Comparison of ENCODE assay signal across 17 cellular contexts in the genomic region with DNA sequence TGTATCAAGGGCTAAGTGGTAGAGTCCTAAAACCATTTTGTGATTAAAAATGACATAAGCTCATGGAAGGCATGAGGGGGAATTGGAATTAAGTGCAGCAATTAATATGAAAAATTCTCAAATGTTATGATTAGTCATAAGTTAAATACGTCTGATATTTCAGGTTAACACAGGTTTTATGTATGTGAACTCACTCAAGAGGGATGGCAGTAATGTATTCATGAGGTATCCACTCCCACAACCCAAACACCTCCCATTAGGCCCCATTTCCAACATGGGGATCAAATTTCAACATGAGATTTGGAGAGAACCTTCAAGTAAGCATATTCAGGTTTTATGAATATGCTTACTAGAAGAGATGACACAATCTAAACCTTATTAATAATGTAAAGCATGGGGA. TPM values are rescaled to one million over a fixed set of nuclear protein-coding genes. Genes with fewer than 3 reads are reported as not detected.
DNase-seq lines count a peak whose midpoint lies in the region; ATAC-seq and TF ChIP-seq lines count a peak whose summit lies in the region.
"Had no signal": no experiment of that assay in that cellular context is flagged by ENCODE, and none has a peak within 500 bp of the region (broad histone marks: within the 10 kb centered on the region; RNA-seq: fewer than 3 reads in every experiment).

No MANE protein-coding gene starts in this region.

- H3K4me3 Mint-ChIP-seq in activated naive CD8-positive, alpha-beta T cell = no peak overlapping the region
- no peak overlapping the region for H3K4me3 Mint-ChIP-seq in activated naive CD8-positive, alpha-beta T cell treated with anti-CD3 and anti-CD28 coated beads, Interleukin-2, amount 50 U/mL, for 24 hours
- no peak overlapping the region for H3K4me3 Mint-ChIP-seq in T-cell

- ATAC-seq in activated naive CD8-positive, alpha-beta T cell treated with anti-CD3 and anti-CD28 coated beads, Interleukin-2, amount 50 U/mL, for 24 hours = no peak
- ATAC-seq in T-cell (replicated peaks in 1 of 4) (no peak), GM19324 (IDR thresholded peaks at IDR 0.05; ENCODE audit: low FRiP score, unreplicated experiment) (no peak), GM21737 (IDR thresholded peaks at IDR 0.05; ENCODE audit: unreplicated experiment) (no peak)
- ATAC-seq: SK-N-SH treated with all-trans-retinoic acid at 6 μM for 48 hours had no signal

- H3K27me3 Mint-ChIP-seq in activated naive CD8-positive, alpha-beta T cell = no peaks in the 10 kb centered on the region
- H3K27me3 Mint-ChIP-seq in activated naive CD8-positive, alpha-beta T cell treated with anti-CD3 and anti-CD28 coated beads, Interleukin-2, amount 50 U/mL, for 24 hours = no peaks in the 10 kb centered on the region
- no peaks in the 10 kb centered on the region for H3K27me3 Mint-ChIP-seq in T-cell

- H3K4me1 Mint-ChIP-seq in activated naive CD8-positive, alpha-beta T cell (ENCODE audit: low read depth) = peaks cover 85% of the 10 kb centered on the region
- H3K4me1 Mint-ChIP-seq in activated naive CD8-positive, alpha-beta T cell treated with anti-CD3 and anti-CD28 coated beads, Interleukin-2, amount 50 U/mL, for 24 hours = peaks cover 72% of the 10 kb centered on the region
- H3K4me1 Mint-ChIP-seq in T-cell = peaks cover 92 to 93% (median 93%) of the 10 kb centered on the region in 3 donors

- peak overlapping the region; percentile 46 for H3K27ac Mint-ChIP-seq in activated naive CD8-positive, alpha-beta T cell
- H3K27ac Mint-ChIP-seq in activated naive CD8-positive, alpha-beta T cell treated with anti-CD3 and anti-CD28 coated beads, Interleukin-2, amount 50 U/mL, for 24 hours = no peak overlapping the region
- peak overlapping the region; percentile 60 to 66 for H3K27ac Mint-ChIP-seq in T-cell

- H3K9me3 Mint-ChIP-seq in activated naive CD8-positive, alpha-beta T cell (ENCODE audit: low read depth) = no peaks in the 10 kb centered on the region
- no peaks in the 10 kb centered on the region for H3K9me3 Mint-ChIP-seq in activated naive CD8-positive, alpha-beta T cell treated with anti-CD3 and anti-CD28 coated beads, Interleukin-2, amount 50 U/mL, for 24 hours
- peaks cover 0 to 6% (median 4%) of the 10 kb centered on the region in 3 donors for H3K9me3 Mint-ChIP-seq in T-cell

- in situ Hi-C loops in HAP-1 (cut with MboI; ENCODE audit: low sequenced_read_pairs) = no loop called here

- POLR2A ChIA-PET in T-cell (lab: Charles Lee) = interaction anchor here in 1 of 2 donors (0.5 to 0.7 kb wide), 2 partner anchors 21 to 120 kb away, joined by 5 to 12 read pairs; no protein-coding TSS in a partner anchor

- TF ChIP-seq CTCF in epithelial cell of esophagus (IDR thresholded peaks at IDR 0.05; ENCODE audit: insufficient read depth, low read depth, low read length, missing control alignments) = no peak

- H3K4me1 ChIP-seq in HAP-1 = 0 out of 2 replicates have a peak, but pooled peaks cover 2% of the 10 kb centered on the region

- no peak for DNase-seq in activated naive CD8-positive, alpha-beta T cell treated with anti-CD3 and anti-CD28 coated beads, Interleukin-2, amount 50 U/mL, for 24 hours
- DNase-seq in T-cell (no peak), epithelial cell of esophagus (ENCODE audit: low read depth) (peak; percentile 65), HAP-1 (ENCODE audit: low spot score in 2 of 2) (no peak), pons (ENCODE audit: low spot score) (no peak)
- DNase-seq: NCI-H1417 treated with DMSO at 0.1 percent for 48 hours, NCI-H187 treated with DMSO at 0.1 percent for 48 hours, NCI-H2227 treated with DMSO at 0.1 percent for 48 hours, NCI-H524, NCI-H82, OCI-M1, SIG-M5 had no signal

- no peaks in the 10 kb centered on the region for H3K36me3 ChIP-seq in HAP-1 (replicated peaks)

- no peaks in the 10 kb centered on the region for H3K9me3 ChIP-seq in HAP-1

- no peaks in the 10 kb centered on the region for H3K27me3 ChIP-seq in HAP-1 (ENCODE audit: low read depth)
- H3K27me3 ChIP-seq: BLaER1 had no signal

- CTCF ChIA-PET in T-cell (lab: Charles Lee) = no interaction called here

- H3K4me3 ChIP-seq in epithelial cell of esophagus (ENCODE audit: low read length) (no peak overlapping the region), HAP-1 (no peak overlapping the region)
- H3K4me3 ChIP-seq: BLaER1 had no signal

- H3K36me3 Mint-ChIP-seq in activated naive CD8-positive, alpha-beta T cell = peaks cover 15% of the 10 kb centered on the region
- peaks cover 28% of the 10 kb centered on the region for H3K36me3 Mint-ChIP-seq in activated naive CD8-positive, alpha-beta T cell treated with anti-CD3 and anti-CD28 coated beads, Interleukin-2, amount 50 U/mL, for 24 hours (ENCODE audit: low read depth)
- peaks cover 35% of the 10 kb centered on the region for H3K36me3 Mint-ChIP-seq in T-cell

RNA-seq across cellular contexts. Expression of a gene that starts 41.6 kb away (rescaled TPM):
- 1 to 10 TPM; 1.8 to 3.8 (median 2.2) TPM for total RNA-seq in T-cell

RNA-seq across cellular contexts. Expression of a gene that starts 54.2 kb away (rescaled TPM):
- 10 to 100 TPM; 46.9 to 65.3 (median 50.9) TPM for total RNA-seq in T-cell
